1 cellular context compared by ENCODE assay signal in the genomic region with DNA sequence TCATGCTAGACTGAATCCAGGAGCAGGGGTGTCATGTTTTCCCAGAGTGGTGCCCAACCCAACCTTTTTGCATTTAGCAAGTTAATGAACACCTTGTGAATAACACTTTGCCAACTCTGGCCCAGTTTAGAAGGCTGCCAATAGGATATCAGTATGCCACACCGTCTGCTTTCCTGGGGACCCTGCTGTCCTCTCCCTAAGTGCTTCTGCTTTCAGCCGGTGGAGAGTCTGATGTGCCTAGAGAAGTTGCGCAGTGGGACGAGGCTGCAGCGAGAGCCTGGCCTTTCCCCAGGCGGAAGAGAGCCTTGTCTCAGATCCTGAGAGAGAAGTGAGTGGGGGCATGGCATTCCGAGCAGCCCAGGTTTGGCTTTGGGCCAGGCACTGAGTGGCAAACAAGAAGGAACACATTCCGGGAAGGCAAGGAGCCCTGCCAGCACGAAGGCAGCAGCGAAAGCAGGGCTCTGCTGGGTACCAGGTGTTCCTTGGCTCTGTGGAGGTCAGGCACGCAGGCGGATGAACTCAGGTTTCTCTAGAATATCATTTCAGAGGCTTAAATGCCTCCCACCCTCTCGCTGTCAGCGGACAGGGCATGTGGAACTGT.
TF ChIP-seq lines count a peak whose summit lies in the region.

No MANE protein-coding gene starts in this region.

TF ChIP-seq in H1, 55 proteins besides CTCF, POLR2A, EP300 and RAD21:
- TF ChIP-seq GABPA (IDR thresholded peaks at IDR 0.05; ENCODE audit: borderline replicate concordance, insufficient read depth, low read length) (no peak), GTF2F1 (IDR thresholded peaks at IDR 0.05; ENCODE audit: borderline replicate concordance, low read depth, low read length) (no peak), SRF (IDR thresholded peaks at IDR 0.05; ENCODE audit: low read depth, low read length) (no peak), FOSL1 (IDR thresholded peaks at IDR 0.05; ENCODE audit: insufficient read depth, low read depth, low read length) (no peak)
